In genomic region chr21:35838350-35838749, GRCh38 we compare ENCODE assay signal across 26 cellular contexts.
"Had no signal": no experiment of that assay in that cellular context is flagged by ENCODE, and none has a peak within 500 bp of the region (broad histone marks: within the 10 kb centered on the region; RNA-seq: fewer than 3 reads in every experiment).

No MANE protein-coding gene starts in this region.

- H3K27ac ChIP-seq: colonic mucosa, esophagus muscularis mucosa, foreskin keratinocyte, gastroesophageal sphincter, heart left ventricle, hepatocyte, neural progenitor cell, prostate gland, skin epidermis, spleen, thoracic aorta, transverse colon, upper lobe of right lung, uterus had no signal

- H3K36me3 ChIP-seq: colonic mucosa, esophagus muscularis mucosa, gastroesophageal sphincter, heart left ventricle, neural progenitor cell, prostate gland, spleen, thoracic aorta, transverse colon, upper lobe of right lung, uterus had no signal

- H3K27me3 ChIP-seq: colonic mucosa, foreskin keratinocyte, heart left ventricle, hepatocyte, neural progenitor cell, transverse colon, upper lobe of right lung, uterus had no signal

- H3K9ac ChIP-seq: neural progenitor cell had no signal

- H3K4me1 ChIP-seq: colonic mucosa, foreskin keratinocyte, gastroesophageal sphincter, neural progenitor cell, prostate gland, transverse colon, upper lobe of right lung, uterus had no signal

- H3K9me3 Mint-ChIP-seq: dendritic cell treated with granulocyte-macrophage colony-stimulating factor and Interleukin-4, amounts not matched to agents 40 ng/mL and 50 ng/mL, for 4 days; neural progenitor cell; stimulated activated memory B cell treated with anti-CD40 and anti-IgM and Interleukin-4, amounts not matched to agents 10 μg/mL and 1 μg/mL and 100 μg/mL, for 72 hours had no signal

- H3K4me1 Mint-ChIP-seq: stimulated activated memory B cell treated with anti-CD40 and anti-IgM and Interleukin-4, amounts not matched to agents 10 μg/mL and 1 μg/mL and 100 μg/mL, for 72 hours had no signal

- H3K36me3 Mint-ChIP-seq: naive thymus-derived CD4-positive, alpha-beta T cell; neural progenitor cell; stimulated activated memory B cell treated with anti-CD40 and anti-IgM and Interleukin-4, amounts not matched to agents 10 μg/mL and 1 μg/mL and 100 μg/mL, for 72 hours had no signal

- DNase-seq: colonic mucosa; effector CD8-positive, alpha-beta T cell; foreskin keratinocyte; heart left ventricle; kidney glomerular epithelial cell; mesenchymal stem cell; midbrain; right cardiac atrium; spleen; stimulated activated CD4-positive, alpha-beta T cell treated with anti-CD3 and anti-CD28 coated beads, Interleukin-4, amount 100 ng/mL, for 4 hours; stimulated activated naive CD8-positive, alpha-beta T cell treated with anti-CD3 and anti-CD28 coated beads, Interleukin-15, Interleukin-2, amounts not matched to agents 100 U/mL and 50 U/mL, for 24 hours; substantia nigra; transverse colon; upper lobe of right lung; uterus had no signal

- H3K9me3 ChIP-seq: colonic mucosa, esophagus muscularis mucosa, gastroesophageal sphincter, heart left ventricle, prostate gland, spleen, thoracic aorta, transverse colon, upper lobe of right lung, uterus had no signal

- H3K27ac Mint-ChIP-seq: dendritic cell treated with granulocyte-macrophage colony-stimulating factor and Interleukin-4, amounts not matched to agents 40 ng/mL and 50 ng/mL, for 4 days; nephron; neural progenitor cell; stimulated activated memory B cell treated with anti-CD40 and anti-IgM and Interleukin-4, amounts not matched to agents 10 μg/mL and 1 μg/mL and 100 μg/mL, for 72 hours had no signal

- ATAC-seq: foreskin keratinocyte; gastroesophageal sphincter; naive thymus-derived CD4-positive, alpha-beta T cell; stimulated activated memory B cell treated with anti-CD40 and anti-IgM and Interleukin-4, amounts not matched to agents 10 μg/mL and 1 μg/mL and 100 μg/mL, for 72 hours; stimulated activated naive CD8-positive, alpha-beta T cell treated with anti-CD3 and anti-CD28 coated beads, Interleukin-15, Interleukin-2, amounts not matched to agents 100 U/mL and 50 U/mL, for 24 hours; upper lobe of right lung had no signal

- H3K79me2 ChIP-seq: hepatocyte had no signal

- H3K4me3 Mint-ChIP-seq: dendritic cell treated with granulocyte-macrophage colony-stimulating factor and Interleukin-4, amounts not matched to agents 40 ng/mL and 50 ng/mL, for 4 days; naive thymus-derived CD4-positive, alpha-beta T cell; nephron; neural progenitor cell; stimulated activated memory B cell treated with anti-CD40 and anti-IgM and Interleukin-4, amounts not matched to agents 10 μg/mL and 1 μg/mL and 100 μg/mL, for 72 hours had no signal

- H2AFZ ChIP-seq: hepatocyte, neural progenitor cell had no signal

- H3K4me2 ChIP-seq: hepatocyte, neural progenitor cell had no signal

- H3K4me3 ChIP-seq: colonic mucosa, esophagus muscularis mucosa, gastroesophageal sphincter, heart left ventricle, hepatocyte, neural progenitor cell, prostate gland, skin epidermis, spleen, thoracic aorta, transverse colon, upper lobe of right lung, uterus had no signal
